In genomic region chr22:26185190-26185589, GRCh38 we compare ENCODE assay signal across 10 cellular contexts. TPM values are rescaled to one million over a fixed set of nuclear protein-coding genes. Genes with fewer than 3 reads are reported as not detected.
"Had no signal": no experiment of that assay in that cellular context is flagged by ENCODE, and none has a peak within 500 bp of the region (broad histone marks: within the 10 kb centered on the region; RNA-seq: fewer than 3 reads in every experiment).

No MANE protein-coding gene starts in this region.

- H3K9ac ChIP-seq: KMS-11 had no signal

- DNase-seq: IMR-90, KBM-7, KG1 had no signal

- ATAC-seq: HepG2 had no signal

- H3K27ac ChIP-seq: HL-60, KMS-11 had no signal

- H3K4me2 ChIP-seq: KMS-11 had no signal

- FAIRE-seq: HepG2, HTR-8/SVneo had no signal

RNA-seq across cellular contexts. Expression of gene SEZ6L, which starts 15.9 kb away (rescaled TPM):
- total RNA-seq: HepG2, HT-29, HT1080, IMR-90 had no signal
- polyA plus RNA-seq: HepG2, IgD-negative memory B cell, IMR-90 had no signal
